Comparison of ENCODE assay signal across 9 cellular contexts in genomic region chr10:61730671-61731070, GRCh38.
"Had no signal": no experiment of that assay in that cellular context is flagged by ENCODE, and none has a peak within 500 bp of the region (broad histone marks: within the 10 kb centered on the region; RNA-seq: fewer than 3 reads in every experiment).

No MANE protein-coding gene starts in this region.

- H3K36me3 Mint-ChIP-seq: IgD-negative memory B cell had no signal

- H3K9me3 ChIP-seq: HAP-1 had no signal

- FAIRE-seq: HepG2 had no signal

- H3K27ac ChIP-seq: GM23248, HL-60 had no signal

- H3K4me1 ChIP-seq: HAP-1 had no signal

- ATAC-seq: HCT116, HepG2 had no signal

- H2AFZ ChIP-seq: GM23248 had no signal

- H3K4me3 Mint-ChIP-seq: IgD-negative memory B cell had no signal

- H3K4me3 ChIP-seq: GM23248, HAP-1 had no signal

- H3K9ac ChIP-seq: GM23248 had no signal

- DNase-seq: GM23248, GOT3, H7, KG1 had no signal

- H3K27ac Mint-ChIP-seq: IgD-negative memory B cell had no signal

- H3K4me1 Mint-ChIP-seq: IgD-negative memory B cell had no signal

- H3K36me3 ChIP-seq: HAP-1 had no signal
